ENCODE assay signal across 10 cellular contexts in genomic region chr20:37120497-37120896, GRCh38. TPM values are rescaled to one million over a fixed set of nuclear protein-coding genes. Genes with fewer than 3 reads are reported as not detected.
"Had no signal": no experiment of that assay in that cellular context is flagged by ENCODE, and none has a peak within 500 bp of the region (broad histone marks: within the 10 kb centered on the region; RNA-seq: fewer than 3 reads in every experiment).

No MANE protein-coding gene starts in this region.

- H3K4me3 Mint-ChIP-seq: HFFc6, IgD-negative memory B cell had no signal

- H3K27ac Mint-ChIP-seq: HFFc6 had no signal

- H3K4me1 ChIP-seq: HAP-1 had no signal

- H3K4me1 Mint-ChIP-seq: IgD-negative memory B cell had no signal

- H3K36me3 ChIP-seq: HAP-1 had no signal

- DNase-seq: GM23248, H7, HFFc6, KBM-7 had no signal

- H3K9ac ChIP-seq: GM23248, KMS-11 had no signal

- H3K4me3 ChIP-seq: GM23248, HAP-1 had no signal

- H3K9me3 ChIP-seq: HAP-1 had no signal

- ATAC-seq: HCT116 had no signal

- H3K4me2 ChIP-seq: KMS-11 had no signal

- H2AFZ ChIP-seq: GM23248 had no signal

- H3K27me3 Mint-ChIP-seq: IgD-negative memory B cell had no signal

- H3K9me3 Mint-ChIP-seq: HFFc6, IgD-negative memory B cell had no signal

- FAIRE-seq: HTR-8/SVneo had no signal

- H3K27ac ChIP-seq: GM23248, KMS-11 had no signal

RNA-seq across cellular contexts. Expression of gene MROH8, which starts 58.9 kb away (rescaled TPM):
- total RNA-seq: HT-29 had no signal
